In genomic region chr7:85104432-85105205, GRCh38 we compare ENCODE assay signal across 14 cellular contexts.
A peak's percentile ranks its signal among the peaks of the same experiment; 100 is the strongest.
DNase-seq lines count a peak whose midpoint lies in the region; ATAC-seq and TF ChIP-seq lines count a peak whose summit lies in the region.
"Had no signal": no experiment of that assay in that cellular context is flagged by ENCODE, and none has a peak within 500 bp of the region (broad histone marks: within the 10 kb centered on the region; RNA-seq: fewer than 3 reads in every experiment).

No MANE protein-coding gene starts in this region.

- H3K36me3 ChIP-seq in RWPE2 (ENCODE audit: low read depth) (no peaks in the 10 kb centered on the region), spleen (no peaks in the 10 kb centered on the region), stomach (no peaks in the 10 kb centered on the region)

- H3K4me3 Mint-ChIP-seq in WTC11, result no peak overlapping the region
- H3K4me3 Mint-ChIP-seq: activated naive CD4-positive, alpha-beta T cell treated with anti-CD3 and anti-CD28 coated beads, Interleukin-2, amount 10 ng/mL, durations not matched to agents 7 days and 5 days; naive B cell had no signal

- no peaks in the 10 kb centered on the region for H3K27me3 Mint-ChIP-seq in WTC11 (ENCODE audit: low read depth)
- H3K27me3 Mint-ChIP-seq: activated naive CD4-positive, alpha-beta T cell treated with anti-CD3 and anti-CD28 coated beads, Interleukin-2, amount 10 ng/mL, durations not matched to agents 7 days and 5 days had no signal

- peak; percentile 48 for DNase-seq in HT-29 (ENCODE audit: low spot score)
- DNase-seq in RWPE2 (ENCODE audit: low spot score), result no peak
- DNase-seq in fibroblast of the aortic adventitia (ENCODE audit: low read depth), result peak; percentile 83
- no peak for DNase-seq in spleen
- DNase-seq in HuH-7.5 (ENCODE audit: low spot score), result no peak
- DNase-seq in WTC11 (ENCODE audit: low spot score), result no peak
- DNase-seq in stomach, result no peak
- DNase-seq: activated naive CD4-positive, alpha-beta T cell treated with anti-CD3 and anti-CD28 coated beads, Interleukin-2, amount 10 ng/mL, durations not matched to agents 7 days and 5 days; naive B cell; NCI-H2107; T-helper 9 cell; trophoblast cell had no signal

- H3K9me3 Mint-ChIP-seq in WTC11, result no peaks in the 10 kb centered on the region
- H3K9me3 Mint-ChIP-seq: activated naive CD4-positive, alpha-beta T cell treated with anti-CD3 and anti-CD28 coated beads, Interleukin-2, amount 10 ng/mL, durations not matched to agents 7 days and 5 days; naive B cell had no signal

- no peaks in the 10 kb centered on the region for H3K27me3 ChIP-seq in RWPE2 (ENCODE audit: insufficient read depth, poor library complexity, severe bottlenecking)
- H3K27me3 ChIP-seq in spleen (replicated peaks in 1 of 7), result no peaks in the 10 kb centered on the region
- no peaks in the 10 kb centered on the region for H3K27me3 ChIP-seq in stomach

- H3K4me3 ChIP-seq in RWPE2 (ENCODE audit: severe bottlenecking) (no peak overlapping the region), fibroblast of the aortic adventitia (ENCODE audit: low read depth, low read length) (no peak overlapping the region), spleen (peak overlapping the region in 6 of 8 donors; percentile 1 to 52 (median 20)), stomach (no peak overlapping the region)
- H3K4me3 ChIP-seq: skin epidermis had no signal

- H3K4me1 ChIP-seq in RWPE2 (ENCODE audit: insufficient read depth, poor library complexity, severe bottlenecking) (peaks cover 27% of the 10 kb centered on the region), spleen (peaks cover 0 to 7% (median 0%) of the 10 kb centered on the region in 6 donors), stomach (peaks cover 0 to 18% (median 8%) of the 10 kb centered on the region in 4 donors)

- 17 to 43% (median 36%) methylated on average over 4 of the region's 4 CpGs for WGBS in spleen, 5 donors
- WGBS in stomach, 5 donors, result 38 to 50% (median 45%) methylated on average over 4 of the region's 4 CpGs

- TF ChIP-seq CTCF in RWPE2 (IDR thresholded peaks at IDR 0.05; ENCODE audit: poor library complexity, severe bottlenecking), result no peak
- TF ChIP-seq CTCF in fibroblast of the aortic adventitia (IDR thresholded peaks at IDR 0.05; ENCODE audit: insufficient read depth, low read length), result no peak
- no peak for TF ChIP-seq CTCF in spleen (IDR thresholded peaks at IDR 0.05 in 8 of 11, conservative IDR thresholded peaks at IDR 0.05 in 3 of 11)
- TF ChIP-seq CTCF in WTC11 (IDR thresholded peaks at IDR 0.05), result no peak
- no peak for TF ChIP-seq CTCF in stomach (IDR thresholded peaks at IDR 0.05)

- H3K27ac ChIP-seq in RWPE2 (ENCODE audit: poor library complexity, severe bottlenecking) (peak overlapping the region; percentile 56), spleen (peak overlapping the region in 7 of 8 donors; percentile 30 to 76 (median 68)), stomach (no peak overlapping the region)
- H3K27ac ChIP-seq: skin epidermis had no signal

- TF ChIP-seq EP300 in stomach (IDR thresholded peaks at IDR 0.05), result no peak

- H3K36me3 Mint-ChIP-seq in WTC11, result no peaks in the 10 kb centered on the region
- H3K36me3 Mint-ChIP-seq: activated naive CD4-positive, alpha-beta T cell treated with anti-CD3 and anti-CD28 coated beads, Interleukin-2, amount 10 ng/mL, durations not matched to agents 7 days and 5 days had no signal

- H3K9me3 ChIP-seq in RWPE2 (ENCODE audit: severe bottlenecking), result no peaks in the 10 kb centered on the region
- peaks cover 0 to under 1% (median 0%) of the 10 kb centered on the region in 8 donors for H3K9me3 ChIP-seq in spleen
- no peaks in the 10 kb centered on the region for H3K9me3 ChIP-seq in stomach

- H3K27ac Mint-ChIP-seq in WTC11, result no peak overlapping the region
- H3K27ac Mint-ChIP-seq: activated naive CD4-positive, alpha-beta T cell treated with anti-CD3 and anti-CD28 coated beads, Interleukin-2, amount 10 ng/mL, durations not matched to agents 7 days and 5 days; naive B cell had no signal

- peak; percentile 79 for ATAC-seq in RWPE2 (ENCODE audit: low read depth)
- ATAC-seq in HG03045 (IDR thresholded peaks at IDR 0.05; ENCODE audit: unreplicated experiment), result no peak
- no peak for ATAC-seq in WTC11

- H3K4me1 Mint-ChIP-seq in WTC11, result 0 out of 2 replicates have a peak, but pooled peaks cover 3% of the 10 kb centered on the region
- H3K4me1 Mint-ChIP-seq: activated naive CD4-positive, alpha-beta T cell treated with anti-CD3 and anti-CD28 coated beads, Interleukin-2, amount 10 ng/mL, durations not matched to agents 7 days and 5 days; naive B cell had no signal

- TF ChIP-seq POLR2A in spleen (IDR thresholded peaks at IDR 0.05), result peak in 1 of 3 donors; percentile 35
- no peak for TF ChIP-seq POLR2A in stomach (IDR thresholded peaks at IDR 0.05)

- CTCF ChIA-PET in WTC11 (lab: Charles Lee), result no interaction called here

- POLR2A ChIA-PET in WTC11 (lab: Charles Lee), result no interaction called here

- intact Hi-C loops in spleen (cut with DNase I; ENCODE audit: low total_unique reads) (no loop called here), stomach (cut with DNase I; ENCODE audit: low total_unique reads) (no loop called here)

TF ChIP-seq in WTC11, 78 proteins besides CTCF, POLR2A, EP300 and RAD21:
- no peak for TF ChIP-seq PREB (CRISPR knock-in tag; IDR thresholded peaks at IDR 0.05; ENCODE audit: borderline replicate concordance)
- no peak for TF ChIP-seq ZNF138 (CRISPR knock-in tag; conservative IDR thresholded peaks at IDR 0.05)
- no peak for TF ChIP-seq ATF2 (CRISPR knock-in tag; IDR thresholded peaks at IDR 0.05; ENCODE audit: borderline replicate concordance, low read depth)
- no peak for TF ChIP-seq JUN (CRISPR knock-in tag; IDR thresholded peaks at IDR 0.05)

Comparison
In these comparisons a context has a peak if more than half of its experiments do, and no peak if none do; other contexts are left out.
1. DNase-seq: peak in HT-29 (single experiment) and fibroblast of the aortic adventitia (single experiment); none in RWPE2 (single experiment), spleen (single experiment), HuH-7.5 (single experiment), WTC11 (single experiment) and stomach (single experiment).
2. H3K27ac ChIP-seq: peak in RWPE2 (single experiment) and spleen (7 of 8); none in stomach (0 of 5).
3. H3K4me3 ChIP-seq: peak in spleen (6 of 8); none in RWPE2 (single experiment), fibroblast of the aortic adventitia (single experiment) and stomach (0 of 4).